Comparison of ENCODE assay signal across 13 cellular contexts in the genomic region with DNA sequence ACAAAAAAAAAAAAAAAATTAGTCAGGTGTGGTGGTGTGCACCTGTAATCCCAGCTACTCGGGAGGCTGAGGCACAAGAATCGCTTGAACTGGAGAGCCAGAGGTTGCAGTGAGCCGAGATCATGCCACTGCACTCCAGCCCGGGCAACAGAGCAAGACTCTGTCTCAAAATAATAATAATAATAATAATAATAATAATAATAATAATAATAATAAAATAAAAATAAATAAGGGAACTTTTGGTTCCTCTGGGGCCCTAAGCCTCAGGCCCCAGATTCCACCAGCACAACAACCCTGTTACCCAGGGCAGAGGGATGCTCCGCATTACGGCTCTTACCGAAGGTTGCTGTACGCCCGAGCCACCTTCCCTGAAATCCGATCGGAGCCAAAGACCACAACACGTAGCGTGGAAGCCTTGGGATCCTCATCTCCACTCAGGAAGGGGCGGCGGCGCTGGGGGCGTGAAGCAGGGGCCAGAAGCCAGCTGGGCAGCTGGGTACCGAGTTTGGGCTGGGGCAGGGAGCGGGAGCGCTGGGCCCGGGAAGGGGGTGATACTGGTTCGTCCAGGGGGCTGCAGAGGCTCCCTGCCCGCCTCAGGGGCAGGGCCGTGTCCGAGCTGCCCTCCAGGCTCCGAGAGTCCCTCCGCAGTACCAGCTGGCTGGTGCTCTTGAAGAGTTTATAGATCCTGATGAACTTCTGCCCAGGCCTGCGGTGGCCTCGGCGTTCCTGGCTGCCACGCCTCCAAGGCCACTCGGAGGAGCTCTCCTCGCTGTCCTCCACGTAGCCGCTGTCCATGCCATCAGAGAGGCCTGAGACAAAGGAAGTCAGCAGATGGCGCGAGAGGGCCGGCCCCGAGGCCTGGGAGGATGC. TPM values are rescaled to one million over a fixed set of nuclear protein-coding genes. Genes with fewer than 3 reads are reported as not detected.
A peak's percentile ranks its signal among the peaks of the same experiment; 100 is the strongest.
DNase-seq lines count a peak whose midpoint lies in the region; ATAC-seq and TF ChIP-seq lines count a peak whose summit lies in the region.
"Had no signal": no experiment of that assay in that cellular context is flagged by ENCODE, and none has a peak within 500 bp of the region (broad histone marks: within the 10 kb centered on the region; RNA-seq: fewer than 3 reads in every experiment).

No MANE protein-coding gene starts in this region.

- H3K9me3 ChIP-seq in iPS DF 6.9 (ENCODE audit: control insufficient read depth, insufficient read depth, low read length) (no peaks in the 10 kb centered on the region), thyroid gland (no peaks in the 10 kb centered on the region)

- H3K27ac ChIP-seq in iPS DF 6.9 (ENCODE audit: low read length) (no peak overlapping the region), thyroid gland (no peak overlapping the region)

- H3K36me3 ChIP-seq in iPS DF 6.9 (ENCODE audit: control insufficient read depth, insufficient read depth, low read length) (no peaks in the 10 kb centered on the region), thyroid gland (no peaks in the 10 kb centered on the region)

- no peak for TF ChIP-seq POLR2A in thyroid gland (IDR thresholded peaks at IDR 0.05)

- intact Hi-C loops in thyroid gland (cut with DNase I): no loop called here

- H3K4me1 ChIP-seq in iPS DF 6.9 (ENCODE audit: control insufficient read depth, insufficient read depth, low read length) (peaks cover 2% of the 10 kb centered on the region; the same call in 1 of the 2 replicates), thyroid gland (no peaks in the 10 kb centered on the region)

- ATAC-seq in GM21360 (IDR thresholded peaks at IDR 0.05; ENCODE audit: unreplicated experiment): no peak

- no CpG with 5 or more reads among the region's 39 CpGs for WGBS in iPS DF 6.9 (ENCODE audit: insufficient coverage, insufficient read length)
- 62 to 83% methylated on average over 25 to 38 of the region's 39 CpGs for WGBS in thyroid gland, 2 donors

- H3K27me3 ChIP-seq in iPS DF 6.9 (ENCODE audit: control insufficient read depth, insufficient read depth, low read length): no peaks in the 10 kb centered on the region
- no peaks in the 10 kb centered on the region for H3K27me3 ChIP-seq in thyroid gland

- DNase-seq in NCI-H82 (lab: John Stamatoyannopoulos, UW) (peak; percentile 46), NCI-H82 treated with DMSO at 0.1 percent for 48 hours (lab: John Stamatoyannopoulos, UW; ENCODE audit: unreplicated experiment) (no peak), astrocyte of the hippocampus (ENCODE audit: low read depth, low spot score) (peak; percentile 58), iPS DF 6.9 (ENCODE audit: low read depth, low spot score) (peak; percentile 52), thyroid gland (peak; percentile 16 to 22), NCI-H2227 treated with DMSO at 0.1 percent for 48 hours (lab: John Stamatoyannopoulos, UW) (no peak), NCI-H345 (lab: John Stamatoyannopoulos, UW) (no peak)
- DNase-seq: activated naive CD4-positive, alpha-beta T cell treated with anti-CD3 and anti-CD28 coated beads, Interleukin-2, amount 50 U/mL, for 16 hours; NCI-H1105; T-helper 2 cell had no signal

- peak in 1 of 6 experiments; percentile 17 for TF ChIP-seq CTCF in thyroid gland (IDR thresholded peaks at IDR 0.05)

- H3K4me3 ChIP-seq in iPS DF 6.9 (ENCODE audit: low read length): no peak overlapping the region
- no peak overlapping the region for H3K4me3 ChIP-seq in thyroid gland (replicated peaks in 1 of 3)

RNA-seq across cellular contexts. Expression of a gene that starts 20.6 kb away (rescaled TPM):
- total RNA-seq in thyroid gland: under 1 TPM in 1 of 4 donors, not detected in 3; 0.22 TPM
- total RNA-seq: A673, pulmonary artery endothelial cell had no signal

Comparison
In these comparisons a context has a peak if more than half of its experiments do, and no peak if none do; other contexts are left out.
1. DNase-seq: peak in NCI-H82 (single experiment), astrocyte of the hippocampus (single experiment), iPS DF 6.9 (single experiment) and thyroid gland (2 of 2); none in NCI-H82 treated with DMSO at 0.1 percent for 48 hours (single experiment), NCI-H2227 treated with DMSO at 0.1 percent for 48 hours (single experiment) and NCI-H345 (single experiment).